In genomic region chr5:58469895-58470294, GRCh38 we compare ENCODE assay signal across 27 cellular contexts. TPM values are rescaled to one million over a fixed set of nuclear protein-coding genes. Genes with fewer than 3 reads are reported as not detected.
DNase-seq lines count a peak whose midpoint lies in the region; ATAC-seq and TF ChIP-seq lines count a peak whose summit lies in the region.
"Had no signal": no experiment of that assay in that cellular context is flagged by ENCODE, and none has a peak within 500 bp of the region (broad histone marks: within the 10 kb centered on the region; RNA-seq: fewer than 3 reads in every experiment).

No MANE protein-coding gene starts in this region.

- intact Hi-C loops in ovary (cut with DNase I): no loop called here

- H3K9me3 Mint-ChIP-seq in naive B cell: peaks cover 0 to 9% (median 4%) of the 10 kb centered on the region in 7 donors
- H3K9me3 Mint-ChIP-seq: CD4-positive, alpha-beta T cell had no signal

- H3K4me3 ChIP-seq in ovary: no peak overlapping the region
- H3K4me3 ChIP-seq: A549, GM23338 had no signal

- peaks cover 11 to 17% (median 14%) of the 10 kb centered on the region in 3 donors for H3K4me1 Mint-ChIP-seq in naive B cell

- H3K9me3 ChIP-seq in ovary: no peaks in the 10 kb centered on the region
- H3K9me3 ChIP-seq: Caco-2, SK-N-SH had no signal

- H3K4me3 Mint-ChIP-seq in naive B cell: peak overlapping the region in 1 of 8 donors; percentile 26
- H3K4me3 Mint-ChIP-seq: CD4-positive, alpha-beta T cell; GM23338 had no signal

- H3K27me3 ChIP-seq in ovary: no peaks in the 10 kb centered on the region

- TF ChIP-seq CTCF in ovary (IDR thresholded peaks at IDR 0.05): no peak

- no peak for TF ChIP-seq EP300 in ovary (IDR thresholded peaks at IDR 0.05)

- no peaks in the 10 kb centered on the region for H3K4me1 ChIP-seq in ovary (ENCODE audit: insufficient read depth)
- H3K4me1 ChIP-seq: Caco-2 had no signal

- peak; percentile 21 for DNase-seq in GDM1 (lab: John Stamatoyannopoulos, UW)
- DNase-seq in MV-4-11 (lab: John Stamatoyannopoulos, UW): peak; percentile 75
- DNase-seq in SIG-M5 (lab: John Stamatoyannopoulos, UW): peak; percentile 41
- DNase-seq in naive B cell: no peak
- no peak for DNase-seq in ovary
- no peak for DNase-seq in T-helper 2 cell
- DNase-seq in DMS53 (lab: John Stamatoyannopoulos, UW): no peak
- DNase-seq: Caco-2; CD4-positive, alpha-beta T cell; DMS 273 treated with DMSO at 0.1 percent for 48 hours; DND-41; NCI-H1092; NCI-H1436; NCI-H187 treated with DMSO at 0.1 percent for 48 hours; NCI-H510A; NCI-H748 treated with DMSO at 0.1 percent for 48 hours; PC-3; Right ventricle myocardium superior; SK-N-SH; T-helper 1 cell had no signal

- H3K27ac ChIP-seq in ovary: no peak overlapping the region
- H3K27ac ChIP-seq: A549, KMS-11 had no signal

- no peak overlapping the region for H3K27ac Mint-ChIP-seq in naive B cell
- H3K27ac Mint-ChIP-seq: CD4-positive, alpha-beta T cell; GM23338 had no signal

- no peaks in the 10 kb centered on the region for H3K36me3 ChIP-seq in ovary

- WGBS in ovary, 3 donors: 84 to 89% (median 88%) methylated on average over 2 of the region's 2 CpGs

- ATAC-seq in naive B cell (ENCODE audit: low read depth in 2 of 2): peak; percentile 52 to 70
- ATAC-seq: A549, GM23338, HCT116, PC-3 had no signal

- TF ChIP-seq POLR2A in ovary (IDR thresholded peaks at IDR 0.05): no peak

- H3K27me3 Mint-ChIP-seq in naive B cell: no peaks in the 10 kb centered on the region

- H3K36me3 Mint-ChIP-seq in naive B cell: no peaks in the 10 kb centered on the region

RNA-seq across cellular contexts. Expression of gene PLK2, which starts 10.0 kb away (rescaled TPM):
- polyA plus RNA-seq in naive B cell (ENCODE audit: low read depth in 6 of 6) (1 to 10 TPM; 1.9 to 8.9 (median 7.5) TPM), ovary (10 to 100 TPM; 37.6 to 47.8 TPM)
- 100 to 1,000 TPM in 1 of 7 donors, 10 to 100 TPM in 6; 14.7 to 310 (median 41.1) TPM for total RNA-seq in ovary

RNA-seq across cellular contexts. Expression of gene GAPT, which starts 21.3 kb away (rescaled TPM):
- 100 to 1,000 TPM; 308 to 432 (median 350) TPM for polyA plus RNA-seq in naive B cell (ENCODE audit: low read depth in 6 of 6)
- total RNA-seq in ovary: 1 to 10 TPM in 2 of 7 donors, under 1 TPM in 4, not detected in 1; 0.07 to 1.6 (median 0.50) TPM
- 1 to 10 TPM in 1 of 2 donors, under 1 TPM in 1; 0.41 to 2.2 TPM for polyA plus RNA-seq in ovary
- total RNA-seq: Caco-2; CD4-positive, alpha-beta T cell; GM23338; M059J; PC-3; RPMI7951 had no signal
- polyA plus RNA-seq: A549, BJ, GM23338, SK-N-SH had no signal

Comparison
In these comparisons a context has a peak if more than half of its experiments do, and no peak if none do; other contexts are left out.
1. DNase-seq: peak in GDM1 (single experiment), MV-4-11 (single experiment) and SIG-M5 (single experiment); none in naive B cell (single experiment), ovary (0 of 5), T-helper 2 cell (0 of 5) and DMS53 (single experiment).
2. RNA of gene GAPT, which starts 21.3 kb away (polyA plus RNA-seq): 308 to 432 TPM in naive B cell; 0.41 to 2.2 TPM in ovary; every median in the first group is over 10 times any median in the second.